ENCODE assay signal across 20 cellular contexts in the genomic region with DNA sequence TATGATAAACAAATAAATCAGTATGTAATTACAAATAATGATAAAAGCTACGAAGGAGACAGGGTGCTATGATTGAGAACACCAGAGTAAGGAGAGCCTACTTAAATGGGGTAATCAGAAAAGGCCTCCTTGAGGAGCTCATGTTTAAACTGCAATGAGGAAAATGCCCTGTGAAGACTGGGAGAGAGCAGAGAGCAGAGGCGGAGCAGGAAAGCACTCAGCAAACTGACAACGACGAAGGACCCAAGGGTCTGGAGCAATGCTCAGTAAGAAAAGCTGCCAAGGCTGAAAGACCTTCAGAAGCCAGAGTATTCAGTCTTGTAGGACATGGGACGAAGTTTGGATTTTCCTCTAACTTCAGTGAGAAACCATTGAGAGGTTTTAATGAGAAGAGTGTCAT.
"Had no signal": no experiment of that assay in that cellular context is flagged by ENCODE, and none has a peak within 500 bp of the region (broad histone marks: within the 10 kb centered on the region; RNA-seq: fewer than 3 reads in every experiment).

No MANE protein-coding gene starts in this region.

- DNase-seq: KBM-7, MV-4-11, NCI-H1048, NCI-H1105, NCI-H1417, NCI-H1436 treated with DMSO at 0.1 percent for 48 hours, NCI-H1694, NCI-H187 treated with DMSO at 0.1 percent for 48 hours, NCI-H2029 treated with DMSO at 0.1 percent for 48 hours, NCI-H226, NCI-H446, NCI-H510A, NCI-H524 treated with DMSO at 0.1 percent for 48 hours, NCI-H69, NCI-H774, RPMI8226, SHP77 treated with DMSO at 0.1 percent for 48 hours, SJCRH30 had no signal

- H3K4me3 ChIP-seq: SJCRH30 had no signal

- H3K27ac ChIP-seq: SJCRH30 had no signal

- H3K36me3 ChIP-seq: SJCRH30 had no signal

- FAIRE-seq: RCC 7860 had no signal

- H3K27me3 ChIP-seq: SJCRH30 had no signal

- ATAC-seq: SK-N-SH treated with all-trans-retinoic acid at 6 μM for 48 hours had no signal

- H3K4me1 ChIP-seq: SJCRH30 had no signal

- H3K9me3 ChIP-seq: SJCRH30 had no signal
